ENCODE assay signal across 11 cellular contexts in genomic region chr11:2951235-2952110, GRCh38. TPM values are rescaled to one million over a fixed set of nuclear protein-coding genes. Genes with fewer than 3 reads are reported as not detected.
DNase-seq lines count a peak whose midpoint lies in the region; ATAC-seq, FAIRE-seq and TF ChIP-seq lines count a peak whose summit lies in the region.
"Had no signal": no experiment of that assay in that cellular context is flagged by ENCODE, and none has a peak within 500 bp of the region (broad histone marks: within the 10 kb centered on the region; RNA-seq: fewer than 3 reads in every experiment).

No MANE protein-coding gene starts in this region.

- CTCF ChIA-PET in PC-9 (lab: Charles Lee): no interaction called here

- peak; percentile 89 for DNase-seq in ELR (ENCODE audit: low read depth)
- DNase-seq in PC-9: no peak
- DNase-seq in bronchial epithelial cell (ENCODE audit: low read depth): peak; percentile 45
- DNase-seq in natural killer cell treated with Interleukin-12 subunit alpha and Interleukin-12 subunit beta and Interleukin-15 and Interleukin-18, amount 100 ng/mL, for 72 hours (ENCODE audit: low spot score): no peak
- DNase-seq in retina: no peak
- no peak for DNase-seq in right lobe of liver
- DNase-seq: body of pancreas, hypothalamus, NCI-H82 had no signal

- H2AFZ ChIP-seq in PC-9: no peak overlapping the region

- no peaks in the 10 kb centered on the region for H3K27me3 Mint-ChIP-seq in natural killer cell treated with Interleukin-12 subunit alpha and Interleukin-12 subunit beta and Interleukin-15 and Interleukin-18, amount 100 ng/mL, for 72 hours

- H3K9me3 ChIP-seq in PC-9 (ENCODE audit: insufficient read depth, low read depth) (no peaks in the 10 kb centered on the region), right lobe of liver (no peaks in the 10 kb centered on the region)
- H3K9me3 ChIP-seq: body of pancreas had no signal

- H3K79me2 ChIP-seq in PC-9 (ENCODE audit: low read depth): no peaks in the 10 kb centered on the region

- peaks cover 24% of the 10 kb centered on the region for H3K36me3 Mint-ChIP-seq in natural killer cell treated with Interleukin-12 subunit alpha and Interleukin-12 subunit beta and Interleukin-15 and Interleukin-18, amount 100 ng/mL, for 72 hours

- H3K9me3 Mint-ChIP-seq in natural killer cell treated with Interleukin-12 subunit alpha and Interleukin-12 subunit beta and Interleukin-15 and Interleukin-18, amount 100 ng/mL, for 72 hours: no peaks in the 10 kb centered on the region
- H3K9me3 Mint-ChIP-seq: nephron had no signal

- H3K4me3 Mint-ChIP-seq in natural killer cell treated with Interleukin-12 subunit alpha and Interleukin-12 subunit beta and Interleukin-15 and Interleukin-18, amount 100 ng/mL, for 72 hours: peak overlapping the region; percentile 9
- H3K4me3 Mint-ChIP-seq: nephron had no signal

- POLR2A ChIA-PET in PC-9 (lab: Charles Lee; ENCODE audit: unreplicated experiment): no interaction called here

- H3K9me2 ChIP-seq in PC-9 (ENCODE audit: insufficient read depth): no peaks in the 10 kb centered on the region

- intact Hi-C loops in PC-9 (cut with micrococcal nuclease; ENCODE audit: unreplicated experiment) (no loop called here), right lobe of liver (cut with DNase I) (no loop called here)

- H3K27ac ChIP-seq in PC-9 (0 out of 2 replicates have a peak overlapping the region, but pooled peaks have one; percentile 29), right lobe of liver (no peak overlapping the region)
- H3K27ac ChIP-seq: body of pancreas had no signal

- 72% methylated on average over 9 of the region's 9 CpGs for WGBS in right lobe of liver (ENCODE audit: insufficient coverage, low coverage, low lambda C conversion rate, missing lambda C conversion rate)

- peaks cover 17 to 35% of the 10 kb centered on the region in 2 donors for H3K4me1 Mint-ChIP-seq in natural killer cell treated with Interleukin-12 subunit alpha and Interleukin-12 subunit beta and Interleukin-15 and Interleukin-18, amount 100 ng/mL, for 72 hours (ENCODE audit: low read depth in 2 of 2)

- H3K4me1 ChIP-seq in PC-9 (replicated peaks; ENCODE audit: insufficient read depth) (no peaks in the 10 kb centered on the region; the same call in 1 of the 2 replicates), right lobe of liver (no peaks in the 10 kb centered on the region)
- H3K4me1 ChIP-seq: body of pancreas had no signal

- H3K27me3 ChIP-seq in PC-9 (ENCODE audit: insufficient read depth, low read depth) (no peaks in the 10 kb centered on the region), bronchial epithelial cell (ENCODE audit: control insufficient read depth, insufficient read depth, low read length) (no peaks in the 10 kb centered on the region), right lobe of liver (no peaks in the 10 kb centered on the region)
- H3K27me3 ChIP-seq: body of pancreas had no signal

- TF ChIP-seq CTCF in PC-9 (conservative IDR thresholded peaks at IDR 0.05) (no peak), bronchial epithelial cell (IDR thresholded peaks at IDR 0.05; ENCODE audit: insufficient read depth, low read length, severe bottlenecking) (no peak), right lobe of liver (IDR thresholded peaks at IDR 0.05) (no peak)

- no peak for ATAC-seq in natural killer cell treated with Interleukin-12 subunit alpha and Interleukin-12 subunit beta and Interleukin-15 and Interleukin-18, amount 100 ng/mL, for 72 hours
- ATAC-seq in right lobe of liver (no peak), GM18873 (IDR thresholded peaks at IDR 0.05; ENCODE audit: low FRiP score, unreplicated experiment) (no peak)
- ATAC-seq: body of pancreas had no signal

- no TSS peak for BruUV-seq in PC-9 (replicated peaks; lab: Mats Ljungman, UMichigan)

- peaks cover 7% of the 10 kb centered on the region; the same call in 1 of the 2 replicates for H3F3A ChIP-seq in PC-9 (ENCODE audit: insufficient read depth, low read depth)

- H3K4me3 ChIP-seq in PC-9: no peak overlapping the region
- H3K4me3 ChIP-seq in bronchial epithelial cell (ENCODE audit: low read depth, low read length): no peak overlapping the region
- H3K4me3 ChIP-seq in right lobe of liver: no peak overlapping the region
- H3K4me3 ChIP-seq: body of pancreas had no signal

- no peaks in the 10 kb centered on the region for H4K20me1 ChIP-seq in PC-9 (ENCODE audit: insufficient read depth)

- FAIRE-seq in bronchial epithelial cell (lab: Jason Lieb, UNC): no peak

- no peak overlapping the region for H3K4me2 ChIP-seq in PC-9

- TF ChIP-seq POLR2A in right lobe of liver (IDR thresholded peaks at IDR 0.05): no peak

- H3K36me3 ChIP-seq in PC-9 (ENCODE audit: low read depth) (no peaks in the 10 kb centered on the region), bronchial epithelial cell (ENCODE audit: control insufficient read depth, insufficient read depth, low read length) (peaks cover 34% of the 10 kb centered on the region), right lobe of liver (peaks cover 0 to 81% (median 39%) of the 10 kb centered on the region in 4 donors)

- H3K27ac Mint-ChIP-seq in natural killer cell treated with Interleukin-12 subunit alpha and Interleukin-12 subunit beta and Interleukin-15 and Interleukin-18, amount 100 ng/mL, for 72 hours: peak overlapping the region; percentile 72 to 79
- H3K27ac Mint-ChIP-seq: nephron had no signal

RNA-seq across cellular contexts. Expression of gene PHLDA2, which starts 22.3 kb away (rescaled TPM):
- total RNA-seq in PC-9 (2021) (10.7 and 14.1 TPM in 2 replicates), bronchial epithelial cell (5.0 and 11.9 TPM in 2 replicates), right lobe of liver (10 to 100 TPM in 2 of 6 experiments, 1 to 10 TPM in 1, under 1 TPM in 2, not detected in 1; 0.51 to 12.7 (median 5.9) TPM)
- 1 to 10 TPM; 3.0 to 4.5 TPM for total RNA-seq in natural killer cell treated with Interleukin-12 subunit alpha and Interleukin-12 subunit beta and Interleukin-15 and Interleukin-18, amount 100 ng/mL, for 72 hours

RNA-seq across cellular contexts. Expression of gene NAP1L4, which starts 40.7 kb away (rescaled TPM):
- total RNA-seq in PC-9 (2021) (73.3 and 86.7 TPM in 2 replicates), bronchial epithelial cell (101 and 179 TPM in 2 replicates), right lobe of liver (10 to 100 TPM; 37.6 to 76.0 (median 56.9) TPM)
- 100 to 1,000 TPM; 160 to 222 TPM for total RNA-seq in natural killer cell treated with Interleukin-12 subunit alpha and Interleukin-12 subunit beta and Interleukin-15 and Interleukin-18, amount 100 ng/mL, for 72 hours

Comparison
In these comparisons a context has a peak if more than half of its experiments do, and no peak if none do; other contexts are left out.
1. DNase-seq: peak in ELR (single experiment) and bronchial epithelial cell (single experiment); none in PC-9 (0 of 2), natural killer cell treated with Interleukin-12 subunit alpha and Interleukin-12 subunit beta and Interleukin-15 and Interleukin-18, amount 100 ng/mL, for 72 hours (single experiment), retina (single experiment) and right lobe of liver (0 of 3).